24 cellular contexts compared by ENCODE assay signal in genomic region chr9:95460627-95461164, GRCh38. TPM values are rescaled to one million over a fixed set of nuclear protein-coding genes. Genes with fewer than 3 reads are reported as not detected.
DNase-seq lines count a peak whose midpoint lies in the region; ATAC-seq and TF ChIP-seq lines count a peak whose summit lies in the region.
"Had no signal": no experiment of that assay in that cellular context is flagged by ENCODE, and none has a peak within 500 bp of the region (broad histone marks: within the 10 kb centered on the region; RNA-seq: fewer than 3 reads in every experiment).

No MANE protein-coding gene starts in this region.

- H3K9me3 Mint-ChIP-seq in natural killer cell (no peaks in the 10 kb centered on the region), type B pancreatic cell (no peaks in the 10 kb centered on the region)
- H3K9me3 Mint-ChIP-seq: activated naive CD4-positive, alpha-beta T cell treated with anti-CD3 and anti-CD28 coated beads for 36 hours had no signal

- DNase-seq in NCI-H82 (lab: John Stamatoyannopoulos, UW): peak; percentile 10
- DNase-seq in NCI-H82 treated with DMSO at 0.1 percent for 48 hours (lab: John Stamatoyannopoulos, UW; ENCODE audit: unreplicated experiment): no peak
- no peak for DNase-seq in choroid plexus epithelial cell (ENCODE audit: low read depth)
- DNase-seq in natural killer cell: no peak
- no peak for DNase-seq in type B pancreatic cell (ENCODE audit: extremely low spot score, unreplicated experiment)
- no peak for DNase-seq in COLO829 (ENCODE audit: low spot score)
- no peak for DNase-seq in RPMI8226
- DNase-seq: 8988T; activated CD4-positive, alpha-beta T cell treated with anti-CD3 and anti-CD28 coated beads for 48 hours; activated naive CD4-positive, alpha-beta T cell treated with anti-CD3 and anti-CD28 coated beads for 36 hours; activated T-cell treated with anti-CD3 and anti-CD28 coated beads, Interleukin-2, amount 50 U/mL, for 48 hours; anterior cingulate cortex; EL; H7; left ventricle myocardium superior; MM.1S; NCI-H1417 treated with DMSO at 0.1 percent for 48 hours; small intestine; stimulated activated CD4-positive, alpha-beta T cell treated with anti-CD3 and anti-CD28 coated beads, Interleukin-4, amount 100 ng/mL, for 1 hour; stimulated activated naive CD8-positive, alpha-beta T cell treated with anti-CD3 and anti-CD28 coated beads, Interleukin-15, Interleukin-2, amounts not matched to agents 100 U/mL and 50 U/mL, for 24 hours; thyroid gland had no signal

- H3K36me3 Mint-ChIP-seq in natural killer cell (peaks cover 35% of the 10 kb centered on the region), type B pancreatic cell (peaks cover 68% of the 10 kb centered on the region)

- H3K4me1 Mint-ChIP-seq in natural killer cell (peaks cover 52 to 68% of the 10 kb centered on the region in 2 donors), type B pancreatic cell (ENCODE audit: unreplicated experiment) (peaks cover 60% of the 10 kb centered on the region)

- ATAC-seq in natural killer cell (no peak), HG02588 (IDR thresholded peaks at IDR 0.05; ENCODE audit: unreplicated experiment) (no peak)
- ATAC-seq: left ventricle myocardium superior; stimulated activated naive CD8-positive, alpha-beta T cell treated with anti-CD3 and anti-CD28 coated beads, Interleukin-15, Interleukin-2, amounts not matched to agents 100 U/mL and 50 U/mL, for 24 hours had no signal

- peak; percentile 6 for TF ChIP-seq CTCF in choroid plexus epithelial cell (conservative IDR thresholded peaks at IDR 0.05; ENCODE audit: low read depth, low read length)
- TF ChIP-seq CTCF in natural killer cell (IDR thresholded peaks at IDR 0.05): no peak
- no peak for TF ChIP-seq CTCF in type B pancreatic cell (conservative IDR thresholded peaks at IDR 0.05)

- H3K4me3 Mint-ChIP-seq in natural killer cell (peak overlapping the region; percentile 29), type B pancreatic cell (peak overlapping the region; percentile 54)
- H3K4me3 Mint-ChIP-seq: activated naive CD4-positive, alpha-beta T cell treated with anti-CD3 and anti-CD28 coated beads for 36 hours; B cell had no signal

- H3K27ac Mint-ChIP-seq in natural killer cell (no peak overlapping the region), type B pancreatic cell (peak overlapping the region; percentile 46)
- H3K27ac Mint-ChIP-seq: activated naive CD4-positive, alpha-beta T cell treated with anti-CD3 and anti-CD28 coated beads for 36 hours; B cell had no signal

- H3K27me3 Mint-ChIP-seq in natural killer cell (ENCODE audit: low read depth in 2 of 2): no peaks in the 10 kb centered on the region
- H3K27me3 Mint-ChIP-seq in type B pancreatic cell: peaks cover 4% of the 10 kb centered on the region

- intact Hi-C loops in natural killer cell (cut with micrococcal nuclease): loop anchor here (5.0 kb wide), 1 partner anchor 47 kb away; no protein-coding TSS in a partner anchor

- H3K4me3 ChIP-seq in choroid plexus epithelial cell (ENCODE audit: low read depth, low read length): no peak overlapping the region
- H3K4me3 ChIP-seq: dorsolateral prefrontal cortex, thyroid gland had no signal

RNA-seq across cellular contexts. Expression of gene PTCH1, which starts 56.1 kb away (rescaled TPM):
- total RNA-seq in natural killer cell (100 to 1,000 TPM in 1 of 3 donors, 10 to 100 TPM in 2; 60.9 to 127 (median 82.1) TPM), type B pancreatic cell (ENCODE audit: low replicate concordance) (41.7 and 123 TPM in 2 replicates)
